Comparison of ENCODE assay signal across 8 cellular contexts in the genomic region with DNA sequence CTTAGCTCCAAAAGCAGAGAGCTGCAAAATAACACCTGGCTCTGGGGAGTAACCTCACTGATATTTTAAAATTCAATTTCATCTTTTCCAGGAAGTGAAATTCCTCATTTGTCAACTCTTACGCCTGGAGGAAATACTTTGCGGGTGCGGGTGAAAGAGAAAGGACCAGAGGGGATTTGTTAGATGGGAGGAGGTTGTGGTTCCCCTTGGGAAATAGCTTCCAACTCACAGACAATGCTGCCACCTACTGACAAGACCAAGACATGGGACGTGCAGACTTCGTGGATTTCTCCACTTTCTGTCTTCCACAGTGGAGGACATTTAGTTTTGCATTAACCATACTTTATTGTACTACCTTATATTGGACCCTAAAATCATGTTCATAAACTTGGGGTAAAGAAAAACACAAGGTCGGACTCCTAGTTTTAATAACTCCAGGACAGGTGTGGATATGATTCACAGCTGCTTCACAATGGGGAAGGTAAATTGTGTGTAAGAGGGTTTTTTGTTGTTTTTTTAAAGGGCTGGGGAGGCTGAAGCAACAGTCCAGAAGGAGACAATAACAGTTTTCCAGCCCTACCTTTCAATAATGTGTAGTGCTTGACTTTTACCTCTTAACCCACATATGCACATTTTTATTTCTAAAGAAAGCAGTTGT. TPM values are rescaled to one million over a fixed set of nuclear protein-coding genes. Genes with fewer than 3 reads are reported as not detected.
A peak's percentile ranks its signal among the peaks of the same experiment; 100 is the strongest.
DNase-seq lines count a peak whose midpoint lies in the region; ATAC-seq and TF ChIP-seq lines count a peak whose summit lies in the region.

No MANE protein-coding gene starts in this region.

- H3K18ac ChIP-seq in trophoblast cell (ENCODE audit: low read length), result no peak overlapping the region

- H3K4me1 Mint-ChIP-seq in activated naive CD4-positive, alpha-beta T cell treated with anti-CD3 and anti-CD28 coated beads, Interleukin-2, amount 10 ng/mL, durations not matched to agents 7 days and 5 days, result peaks cover 17% of the 10 kb centered on the region

- H4K91ac ChIP-seq in trophoblast cell (ENCODE audit: low read depth, low read length), result no peak overlapping the region

- no peak overlapping the region for H2BK120ac ChIP-seq in trophoblast cell (ENCODE audit: insufficient read depth, low read length, poor library complexity)

- ATAC-seq in GM21447 (IDR thresholded peaks at IDR 0.05; ENCODE audit: unreplicated experiment) (peak; percentile 61), GM18868 (IDR thresholded peaks at IDR 0.05; ENCODE audit: unreplicated experiment) (no peak)

- no peak overlapping the region for H3K4me2 ChIP-seq in trophoblast cell (ENCODE audit: low read length)

- no peaks in the 10 kb centered on the region for H3K79me2 ChIP-seq in trophoblast cell (ENCODE audit: control insufficient read depth, insufficient read depth, low read length, poor library complexity)

- H4K8ac ChIP-seq in trophoblast cell (ENCODE audit: low read depth, low read length), result no peak overlapping the region

- no peaks in the 10 kb centered on the region for H3K27me3 ChIP-seq in trophoblast cell (ENCODE audit: insufficient read depth, low read length)

- no peak overlapping the region for H2AFZ ChIP-seq in trophoblast cell (ENCODE audit: insufficient read depth, low read length, poor library complexity)

- WGBS in trophoblast cell (ENCODE audit: extremely low coverage, insufficient coverage, insufficient read length), result no CpG with 5 or more reads among the region's 6 CpGs

- peak; percentile 93 for TF ChIP-seq CTCF in C4-2B (conservative IDR thresholded peaks at IDR 0.05)

- H3K4me1 ChIP-seq in trophoblast cell (ENCODE audit: control insufficient read depth in 1 of 2, insufficient read depth in 2 of 2, low read length in 2 of 2), result no peaks in the 10 kb centered on the region

- H3K27ac Mint-ChIP-seq in activated naive CD4-positive, alpha-beta T cell treated with anti-CD3 and anti-CD28 coated beads, Interleukin-2, amount 10 ng/mL, durations not matched to agents 7 days and 5 days, result no peak overlapping the region

- H3K4me3 ChIP-seq in trophoblast cell (ENCODE audit: low read depth, low read length), result no peak overlapping the region

- no peak overlapping the region for H3K27ac ChIP-seq in C4-2B
- no peak overlapping the region for H3K27ac ChIP-seq in trophoblast cell (ENCODE audit: low read depth, low read length)

- H3K4me3 Mint-ChIP-seq in activated naive CD4-positive, alpha-beta T cell treated with anti-CD3 and anti-CD28 coated beads, Interleukin-2, amount 10 ng/mL, durations not matched to agents 7 days and 5 days, result no peak overlapping the region

- H4K12ac ChIP-seq in trophoblast cell (ENCODE audit: low read depth, low read length), result no peak overlapping the region

- no peaks in the 10 kb centered on the region for H3K36me3 ChIP-seq in trophoblast cell (ENCODE audit: control insufficient read depth in 1 of 2, insufficient read depth in 2 of 2, low read length in 2 of 2)

- H2BK12ac ChIP-seq in trophoblast cell (ENCODE audit: low read length), result no peak overlapping the region

- in situ Hi-C loops in SK-MEL-5 (cut with HindIII; ENCODE audit: low pct_unique_long_range_greater_than_20kb, low sequenced_read_pairs), result no loop called here

- no peak overlapping the region for H2AK5ac ChIP-seq in trophoblast cell (ENCODE audit: low read length)

- H3K9me3 ChIP-seq in trophoblast cell (ENCODE audit: insufficient read depth, low read depth, low read length), result peaks cover 1% of the 10 kb centered on the region

- H2BK5ac ChIP-seq in trophoblast cell (ENCODE audit: low read depth, low read length, poor library complexity), result no peak overlapping the region

- H3K36me3 Mint-ChIP-seq in activated naive CD4-positive, alpha-beta T cell treated with anti-CD3 and anti-CD28 coated beads, Interleukin-2, amount 10 ng/mL, durations not matched to agents 7 days and 5 days, result peaks cover 11% of the 10 kb centered on the region

- no peaks in the 10 kb centered on the region for H3K9me3 Mint-ChIP-seq in activated naive CD4-positive, alpha-beta T cell treated with anti-CD3 and anti-CD28 coated beads, Interleukin-2, amount 10 ng/mL, durations not matched to agents 7 days and 5 days

- CTCF ChIA-PET in activated naive CD4-positive, alpha-beta T cell treated with anti-CD3 and anti-CD28 coated beads, Interleukin-2, amount 10 ng/mL, durations not matched to agents 7 days and 5 days (lab: Charles Lee), result interaction anchor here (0.6 to 9.6 kb wide), 23 partner anchors 9 to 1594 kb away, joined by 3 to 210 read pairs (median 5); a partner anchor contains a TSS

- no peak overlapping the region for H3K14ac ChIP-seq in trophoblast cell (ENCODE audit: low read length)

- DNase-seq in NAMALWA (ENCODE audit: low spot score) (peak; percentile 93), SK-MEL-5 (ENCODE audit: low read depth, low spot score) (peak; percentile 84), globus pallidus (ENCODE audit: low spot score) (peak; percentile 84), trophoblast cell (peak; percentile 68 to 89)
- DNase-seq in activated naive CD4-positive, alpha-beta T cell treated with anti-CD3 and anti-CD28 coated beads, Interleukin-2, amount 10 ng/mL, durations not matched to agents 7 days and 5 days, result peak; percentile 78

- H3K9ac ChIP-seq in trophoblast cell (ENCODE audit: low read length), result no peak overlapping the region

- H3K4ac ChIP-seq in trophoblast cell (ENCODE audit: low read depth, low read length), result no peak overlapping the region

- peaks cover 3% of the 10 kb centered on the region for H3K27me3 Mint-ChIP-seq in activated naive CD4-positive, alpha-beta T cell treated with anti-CD3 and anti-CD28 coated beads, Interleukin-2, amount 10 ng/mL, durations not matched to agents 7 days and 5 days

- no peak overlapping the region for H3K23ac ChIP-seq in trophoblast cell (ENCODE audit: low read length)

- H3K79me1 ChIP-seq in trophoblast cell (ENCODE audit: low read length), result no peaks in the 10 kb centered on the region

RNA-seq across cellular contexts. Expression of a gene that starts 10.8 kb away (rescaled TPM):
- 15.3 and 16.0 TPM in 2 replicates for total RNA-seq in SK-MEL-5 (2014; rRNA removed; shearing (Covaris generic))
- 13.0 and 20.1 TPM in 2 replicates for polyA plus RNA-seq in SK-MEL-5 (2015; cell fraction: cytosol; rRNA removed)
- 6.7 and 9.2 TPM in 2 replicates for polyA plus RNA-seq in SK-MEL-5 (2015; cell fraction: nucleus; rRNA removed)
- 3.3 and 3.9 TPM in 2 replicates for polyA plus RNA-seq in trophoblast cell (2013)

RNA-seq across cellular contexts. Expression of a gene that starts 45.5 kb away (rescaled TPM):
- 0.53 and 0.69 TPM in 2 replicates for total RNA-seq in SK-MEL-5 (2014; rRNA removed; shearing (Covaris generic))
- 0.79 and 3.4 TPM in 2 replicates for polyA plus RNA-seq in SK-MEL-5 (2015; cell fraction: cytosol; rRNA removed)
- not detected in 2 replicates for polyA plus RNA-seq in SK-MEL-5 (2015; cell fraction: nucleus; rRNA removed)
- 15.8 and 15.9 TPM in 2 replicates for polyA plus RNA-seq in trophoblast cell (2013)
